8 cellular contexts compared by ENCODE assay signal in genomic region chr2:70070557-70071268, GRCh38. TPM values are rescaled to one million over a fixed set of nuclear protein-coding genes. Genes with fewer than 3 reads are reported as not detected.
A peak's percentile ranks its signal among the peaks of the same experiment; 100 is the strongest.
DNase-seq lines count a peak whose midpoint lies in the region; ATAC-seq and TF ChIP-seq lines count a peak whose summit lies in the region.

No MANE protein-coding gene starts in this region.

- DNase-seq in GM06990 (ENCODE audit: extremely low read depth, insufficient read length) (no peak), HFF-Myc (ENCODE audit: extremely low read depth, low read depth) (peak; percentile 81), NAMALWA (ENCODE audit: low spot score) (peak; percentile 92), SIG-M5 treated with dmso at 0.1 percent for 504 hours (lab: John Stamatoyannopoulos, UW; ENCODE audit: unreplicated experiment) (peak; percentile 90), globus pallidus (ENCODE audit: low spot score) (peak; percentile 92), omental fat pad (ENCODE audit: low spot score) (no peak), GOT3 (lab: John Stamatoyannopoulos, UW) (no peak)
- peak; percentile 11 for DNase-seq in activated naive CD8-positive, alpha-beta T cell treated with anti-CD3 and anti-CD28 coated beads, Interleukin-2, amount 50 U/mL, for 16 hours (ENCODE audit: low read depth, low spot score)

- H3K36me3 ChIP-seq in GM06990 (ENCODE audit: control insufficient read depth, insufficient read depth, low read length): peaks cover 4% of the 10 kb centered on the region

- TF ChIP-seq CTCF in GM06990 (IDR thresholded peaks at IDR 0.05; ENCODE audit: insufficient read depth, low read length, poor library complexity, severe bottlenecking) (peak; percentile 85), HFF-Myc (IDR thresholded peaks at IDR 0.05; ENCODE audit: low read depth, low read length, missing control alignments) (peak; percentile 79), omental fat pad (IDR thresholded peaks at IDR 0.05) (peak in 2 of 3 donors; percentile 26 to 67)

- peak; percentile 84 for ATAC-seq in omental fat pad (ENCODE audit: low FRiP score)

- H3K4me3 ChIP-seq in GM06990 (replicated peaks; ENCODE audit: low read depth, low read length) (no peak overlapping the region), HFF-Myc (replicated peaks; ENCODE audit: low read depth, low read length) (no peak overlapping the region)

- H3K27me3 ChIP-seq in GM06990 (replicated peaks; ENCODE audit: control insufficient read depth, insufficient read depth, low read length): no peaks in the 10 kb centered on the region

RNA-seq across cellular contexts. Expression of gene PCBP1, which starts 16.6 kb away (rescaled TPM):
- 100 to 1,000 TPM; 200 to 256 (median 209) TPM for total RNA-seq in omental fat pad

Comparison
In these comparisons a context has a peak if more than half of its experiments do, and no peak if none do; other contexts are left out.
1. DNase-seq: peak in HFF-Myc (single experiment), NAMALWA (single experiment), SIG-M5 treated with dmso at 0.1 percent for 504 hours (single experiment), activated naive CD8-positive, alpha-beta T cell treated with anti-CD3 and anti-CD28 coated beads, Interleukin-2, amount 50 U/mL, for 16 hours (single experiment) and globus pallidus (single experiment); none in GM06990 (single experiment), omental fat pad (single experiment) and GOT3 (single experiment).
2. Peak in every context shown above with its lines, with median percentiles within 50 percentile points of each other: CTCF ChIP-seq.